In genomic region chrX:155027509-155028066, GRCh38 we compare ENCODE assay signal across 2 cellular contexts.
TF ChIP-seq lines count a peak whose summit lies in the region.

No MANE protein-coding gene starts in this region.

TF ChIP-seq in SK-N-SH treated with all-trans-retinoic acid at 6 μM for 48 hours, 23 proteins besides CTCF, POLR2A, EP300 and RAD21:
- TF ChIP-seq ZNF565 (CRISPR knock-in tag; conservative IDR thresholded peaks at IDR 0.05; ENCODE audit: low read depth) (no peak), ZFP30 (CRISPR knock-in tag; IDR thresholded peaks at IDR 0.05) (no peak), ZFP3 (CRISPR knock-in tag; IDR thresholded peaks at IDR 0.05) (no peak), OSR1 (CRISPR knock-in tag; IDR thresholded peaks at IDR 0.05) (no peak), SNAI2 (CRISPR knock-in tag; IDR thresholded peaks at IDR 0.05) (no peak), PPARA (CRISPR knock-in tag; IDR thresholded peaks at IDR 0.05; ENCODE audit: borderline replicate concordance) (no peak), ZC3H10 (CRISPR knock-in tag; IDR thresholded peaks at IDR 0.05) (no peak), ISL1 (CRISPR knock-in tag; IDR thresholded peaks at IDR 0.05) (no peak), PATZ1 (CRISPR knock-in tag; IDR thresholded peaks at IDR 0.05; ENCODE audit: borderline replicate concordance) (no peak)
- TF ChIP-seq, protein P1, sequence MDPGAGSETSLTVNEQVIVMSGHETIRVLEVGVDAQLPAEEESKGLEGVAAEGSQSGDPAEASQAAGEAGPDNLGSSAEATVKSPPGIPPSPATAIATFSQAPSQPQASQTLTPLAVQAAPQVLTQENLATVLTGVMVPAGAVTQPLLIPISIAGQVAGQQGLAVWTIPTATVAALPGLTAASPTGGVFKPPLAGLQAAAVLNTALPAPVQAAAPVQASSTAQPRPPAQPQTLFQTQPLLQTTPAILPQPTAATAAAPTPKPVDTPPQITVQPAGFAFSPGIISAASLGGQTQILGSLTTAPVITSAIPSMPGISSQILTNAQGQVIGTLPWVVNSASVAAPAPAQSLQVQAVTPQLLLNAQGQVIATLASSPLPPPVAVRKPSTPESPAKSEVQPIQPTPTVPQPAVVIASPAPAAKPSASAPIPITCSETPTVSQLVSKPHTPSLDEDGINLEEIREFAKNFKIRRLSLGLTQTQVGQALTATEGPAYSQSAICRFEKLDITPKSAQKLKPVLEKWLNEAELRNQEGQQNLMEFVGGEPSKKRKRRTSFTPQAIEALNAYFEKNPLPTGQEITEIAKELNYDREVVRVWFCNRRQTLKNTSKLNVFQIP (CRISPR knock-in tag; IDR thresholded peaks at IDR 0.05; ENCODE audit: borderline replicate concordance, low read depth): no peak
TF ChIP-seq in SK-N-SH treated with all-trans-retinoic acid at 6 μM for 48 hours: peak in this region for 0.

TF ChIP-seq in H1, 55 proteins besides CTCF, POLR2A, EP300 and RAD21:
- TF ChIP-seq NANOG (IDR thresholded peaks at IDR 0.05; ENCODE audit: insufficient read depth, low read depth, low read length, poor library complexity, severe bottlenecking) (no peak), YY1 (IDR thresholded peaks at IDR 0.05; ENCODE audit: low read depth, low read length) (no peak), JUND (IDR thresholded peaks at IDR 0.05; ENCODE audit: low read length) (no peak), CBX8 (IDR thresholded peaks at IDR 0.05; ENCODE audit: borderline replicate concordance, low read depth, low read length) (no peak), SIX5 (IDR thresholded peaks at IDR 0.05; ENCODE audit: low read depth, low read length) (no peak), TBP (IDR thresholded peaks at IDR 0.05; ENCODE audit: low read depth, low read length) (no peak), FOSL1 (IDR thresholded peaks at IDR 0.05; ENCODE audit: insufficient read depth, low read depth, low read length) (no peak), EGR1 (IDR thresholded peaks at IDR 0.05; ENCODE audit: borderline replicate concordance, low read depth, low read length) (no peak), POLR2AphosphoS5 (IDR thresholded peaks at IDR 0.05; ENCODE audit: low read depth, low read length) (no peak), ATF3 (IDR thresholded peaks at IDR 0.05; ENCODE audit: insufficient read depth, low read depth, low read length) (no peak), RFX5 (IDR thresholded peaks at IDR 0.05; ENCODE audit: borderline replicate concordance, low read depth, low read length) (no peak), SRF (IDR thresholded peaks at IDR 0.05; ENCODE audit: low read depth, low read length) (no peak), SIRT6 (IDR thresholded peaks at IDR 0.05; ENCODE audit: low read length) (no peak), MAFK (IDR thresholded peaks at IDR 0.05; ENCODE audit: low read depth, low read length) (no peak), SP4 (IDR thresholded peaks at IDR 0.05; ENCODE audit: low read length) (no peak), RBBP5 (IDR thresholded peaks at IDR 0.05; ENCODE audit: borderline replicate concordance, low read depth, low read length) (no peak), USF2 (IDR thresholded peaks at IDR 0.05; ENCODE audit: low read length) (no peak), TEAD4 (IDR thresholded peaks at IDR 0.05; ENCODE audit: low read depth, low read length) (no peak), ASH2L (IDR thresholded peaks at IDR 0.05; ENCODE audit: low read length) (no peak)
- TF ChIP-seq, protein P2, sequence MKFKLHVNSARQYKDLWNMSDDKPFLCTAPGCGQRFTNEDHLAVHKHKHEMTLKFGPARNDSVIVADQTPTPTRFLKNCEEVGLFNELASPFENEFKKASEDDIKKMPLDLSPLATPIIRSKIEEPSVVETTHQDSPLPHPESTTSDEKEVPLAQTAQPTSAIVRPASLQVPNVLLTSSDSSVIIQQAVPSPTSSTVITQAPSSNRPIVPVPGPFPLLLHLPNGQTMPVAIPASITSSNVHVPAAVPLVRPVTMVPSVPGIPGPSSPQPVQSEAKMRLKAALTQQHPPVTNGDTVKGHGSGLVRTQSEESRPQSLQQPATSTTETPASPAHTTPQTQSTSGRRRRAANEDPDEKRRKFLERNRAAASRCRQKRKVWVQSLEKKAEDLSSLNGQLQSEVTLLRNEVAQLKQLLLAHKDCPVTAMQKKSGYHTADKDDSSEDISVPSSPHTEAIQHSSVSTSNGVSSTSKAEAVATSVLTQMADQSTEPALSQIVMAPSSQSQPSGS (IDR thresholded peaks at IDR 0.05; ENCODE audit: low read length): no peak
